12 cellular contexts compared by ENCODE assay signal in the genomic region with DNA sequence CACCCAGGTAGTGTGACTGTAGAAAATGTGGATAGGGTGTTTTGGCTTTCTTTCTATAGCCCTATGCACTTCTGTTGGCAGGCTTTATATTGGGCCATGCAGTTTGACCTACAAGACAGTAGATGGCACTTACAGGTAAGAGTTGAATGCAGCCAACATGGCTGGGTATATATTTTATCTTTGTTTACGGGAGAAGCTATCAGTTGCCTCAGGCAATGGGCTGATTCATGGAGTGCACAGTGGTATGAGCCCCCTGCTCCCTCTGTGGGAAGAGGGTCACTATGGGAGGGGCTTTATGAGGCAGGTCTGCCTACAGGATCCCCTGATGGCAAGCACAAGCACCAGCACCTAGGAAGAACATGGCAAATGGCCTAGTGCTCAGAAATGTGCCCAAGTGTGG.
DNase-seq lines count a peak whose midpoint lies in the region; ATAC-seq and TF ChIP-seq lines count a peak whose summit lies in the region.
"Had no signal": no experiment of that assay in that cellular context is flagged by ENCODE, and none has a peak within 500 bp of the region (broad histone marks: within the 10 kb centered on the region; RNA-seq: fewer than 3 reads in every experiment).

No MANE protein-coding gene starts in this region.

- H4K20me1 ChIP-seq in neural progenitor cell (ENCODE audit: low read depth): no peaks in the 10 kb centered on the region

- no peak overlapping the region for H3K9ac ChIP-seq in neural progenitor cell

- peaks cover 38% of the 10 kb centered on the region for H3K9me3 Mint-ChIP-seq in neural progenitor cell
- peaks cover 6% of the 10 kb centered on the region for H3K9me3 Mint-ChIP-seq in CD8-positive, alpha-beta T cell

- no peak overlapping the region for H3K4me2 ChIP-seq in neural progenitor cell

- no peaks in the 10 kb centered on the region for H3K79me2 ChIP-seq in neural progenitor cell (ENCODE audit: low read depth)

- no peak overlapping the region for H3K27ac Mint-ChIP-seq in neural progenitor cell
- no peak overlapping the region for H3K27ac Mint-ChIP-seq in CD8-positive, alpha-beta T cell
- H3K27ac Mint-ChIP-seq: activated CD4-positive, alpha-beta memory T cell treated with anti-CD3 and anti-CD28 coated beads for 36 hours had no signal

- TF ChIP-seq CTCF in cardiac fibroblast (IDR thresholded peaks at IDR 0.05; ENCODE audit: low read depth, low read length) (peak; percentile 35), neural progenitor cell (IDR thresholded peaks at IDR 0.05) (peak; percentile 25)
- TF ChIP-seq CTCF in CD8-positive, alpha-beta T cell (IDR thresholded peaks at IDR 0.05): no peak

- no peaks in the 10 kb centered on the region for H3F3A ChIP-seq in neural progenitor cell (ENCODE audit: low read depth)

- no peak overlapping the region for H3K27ac ChIP-seq in neural progenitor cell
- H3K27ac ChIP-seq in CD8-positive, alpha-beta T cell (ENCODE audit: low read depth, low read length): no peak overlapping the region
- H3K27ac ChIP-seq: skin epidermis had no signal

- no peak overlapping the region for H3K4me3 Mint-ChIP-seq in neural progenitor cell
- H3K4me3 Mint-ChIP-seq in CD8-positive, alpha-beta T cell: no peak overlapping the region
- H3K4me3 Mint-ChIP-seq: activated CD4-positive, alpha-beta memory T cell treated with anti-CD3 and anti-CD28 coated beads for 36 hours had no signal

- intact Hi-C loops in CD8-positive, alpha-beta T cell (cut with DNase I, micrococcal nuclease): no loop called here

- DNase-seq in NCI-H2107 treated with DMSO at 0.1 percent for 48 hours (lab: John Stamatoyannopoulos, UW; ENCODE audit: unreplicated experiment): peak; percentile 24
- no peak for DNase-seq in NCI-H2107 (lab: John Stamatoyannopoulos, UW)
- DNase-seq in NCI-H69 (lab: John Stamatoyannopoulos, UW): peak; percentile 76
- DNase-seq in cardiac fibroblast (ENCODE audit: low read depth in 2 of 2): peak; percentile 18 to 47
- peak; percentile 13 for DNase-seq in neural progenitor cell (ENCODE audit: low spot score)
- no peak for DNase-seq in CD8-positive, alpha-beta T cell
- no peak for DNase-seq in GDM1 (lab: John Stamatoyannopoulos, UW)
- DNase-seq in activated CD4-positive, alpha-beta T cell treated with anti-CD3 and anti-CD28 coated beads, Interleukin-2, amount 50 U/mL, for 1 hour: no peak
- DNase-seq: activated CD4-positive, alpha-beta memory T cell treated with anti-CD3 and anti-CD28 coated beads for 36 hours; activated naive CD4-positive, alpha-beta T cell treated with anti-CD3 and anti-CD28 coated beads, Interleukin-2, amount 50 U/mL, for 16 hours; NCI-H2029 treated with DMSO at 0.1 percent for 48 hours had no signal

- H3K27me3 ChIP-seq in neural progenitor cell: peaks cover 39% of the 10 kb centered on the region
- H3K27me3 ChIP-seq in CD8-positive, alpha-beta T cell (ENCODE audit: insufficient read depth, low read length): no peaks in the 10 kb centered on the region

- H3K27me3 Mint-ChIP-seq in neural progenitor cell (ENCODE audit: insufficient read depth, low read depth): peaks cover 27% of the 10 kb centered on the region
- no peaks in the 10 kb centered on the region for H3K27me3 Mint-ChIP-seq in CD8-positive, alpha-beta T cell (ENCODE audit: low read depth)
- H3K27me3 Mint-ChIP-seq: activated CD4-positive, alpha-beta memory T cell treated with anti-CD3 and anti-CD28 coated beads for 36 hours had no signal

- CTCF ChIA-PET in CD8-positive, alpha-beta T cell (lab: Charles Lee): no interaction called here

- ATAC-seq in CD8-positive, alpha-beta T cell: no peak

- no peaks in the 10 kb centered on the region for H3K9me3 ChIP-seq in neural progenitor cell (ENCODE audit: low read depth)
- H3K9me3 ChIP-seq in CD8-positive, alpha-beta T cell (ENCODE audit: low read length): no peaks in the 10 kb centered on the region

- no peak overlapping the region for H3K4me3 ChIP-seq in cardiac fibroblast (replicated peaks in 1 of 2; ENCODE audit: low read depth in 2 of 2, low read length in 2 of 2)
- H3K4me3 ChIP-seq in neural progenitor cell: no peak overlapping the region
- no peak overlapping the region for H3K4me3 ChIP-seq in CD8-positive, alpha-beta T cell (ENCODE audit: low read depth, low read length)
- H3K4me3 ChIP-seq: skin epidermis had no signal

- H3K36me3 ChIP-seq in neural progenitor cell: no peaks in the 10 kb centered on the region
- H3K36me3 ChIP-seq in CD8-positive, alpha-beta T cell (ENCODE audit: insufficient read depth, low read length): no peaks in the 10 kb centered on the region

- peaks cover 2% of the 10 kb centered on the region for H3K36me3 Mint-ChIP-seq in neural progenitor cell
- no peaks in the 10 kb centered on the region for H3K36me3 Mint-ChIP-seq in CD8-positive, alpha-beta T cell
- H3K36me3 Mint-ChIP-seq: activated CD4-positive, alpha-beta memory T cell treated with anti-CD3 and anti-CD28 coated beads for 36 hours had no signal

- no peak overlapping the region for H2AFZ ChIP-seq in neural progenitor cell (replicated peaks)

- POLR2A ChIA-PET in CD8-positive, alpha-beta T cell (lab: Charles Lee): no interaction called here

- H3K4me1 ChIP-seq in neural progenitor cell: no peaks in the 10 kb centered on the region
- no peaks in the 10 kb centered on the region for H3K4me1 ChIP-seq in CD8-positive, alpha-beta T cell (ENCODE audit: insufficient read depth, low read length)

- H3K4me1 Mint-ChIP-seq in neural progenitor cell: no peaks in the 10 kb centered on the region
- no peaks in the 10 kb centered on the region for H3K4me1 Mint-ChIP-seq in CD8-positive, alpha-beta T cell (ENCODE audit: low read depth)

Comparison
In these comparisons a context has a peak if more than half of its experiments do, and no peak if none do; other contexts are left out.
1. DNase-seq: peak in NCI-H2107 treated with DMSO at 0.1 percent for 48 hours (single experiment), NCI-H69 (single experiment), cardiac fibroblast (2 of 2) and neural progenitor cell (single experiment); none in NCI-H2107 (single experiment), CD8-positive, alpha-beta T cell (0 of 7), GDM1 (single experiment) and activated CD4-positive, alpha-beta T cell treated with anti-CD3 and anti-CD28 coated beads, Interleukin-2, amount 50 U/mL, for 1 hour (single experiment).